Comparison of ENCODE assay signal across 1 cellular context in the genomic region with DNA sequence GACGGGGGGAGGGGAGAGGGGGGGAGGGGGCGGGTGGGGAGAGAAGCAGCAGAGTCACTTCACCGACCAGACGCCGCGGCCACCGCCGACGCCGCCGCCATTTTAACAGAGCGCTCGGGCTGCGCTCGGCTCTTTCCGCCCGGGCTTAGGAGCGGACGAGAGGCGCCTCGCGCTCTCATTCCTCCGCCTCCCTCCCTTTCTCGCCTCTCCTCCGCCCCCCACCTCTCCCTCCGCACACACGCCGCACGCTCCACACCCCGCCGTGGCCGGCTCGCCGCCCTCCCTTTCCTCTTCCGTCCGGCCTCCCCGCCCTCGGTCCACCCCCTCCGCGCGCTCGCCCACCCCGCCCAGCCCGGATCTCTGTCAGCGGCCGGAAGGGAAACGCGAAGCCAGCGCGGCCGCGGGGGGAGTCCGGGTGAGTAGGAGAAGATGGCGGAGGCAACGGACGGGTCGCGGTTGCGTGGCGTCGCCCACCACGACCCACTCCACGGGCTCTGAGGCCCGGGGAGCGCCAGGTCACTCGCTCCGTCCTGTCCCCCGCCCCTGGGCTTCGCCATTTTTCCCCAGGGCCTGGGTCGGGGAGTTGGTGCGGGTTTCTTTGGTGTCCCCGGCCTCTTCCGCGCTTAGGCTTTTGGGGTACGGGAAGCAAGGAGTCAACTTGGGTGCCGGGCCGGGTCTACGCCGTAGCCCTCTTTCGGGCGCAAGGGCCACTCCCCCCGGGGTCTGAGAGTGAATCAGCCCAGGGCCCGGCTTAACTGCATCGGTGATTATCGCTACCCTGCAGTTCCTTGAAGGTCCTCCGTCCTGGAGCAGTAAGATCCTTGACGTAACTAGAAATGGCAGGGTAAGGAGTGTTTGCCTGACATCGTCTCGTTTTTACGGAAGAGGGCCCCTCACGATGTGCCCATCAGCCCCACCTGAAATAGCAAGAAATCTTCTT.
A peak's percentile ranks its signal among the peaks of the same experiment; 100 is the strongest.
TF ChIP-seq lines count a peak whose summit lies in the region.

Gene USP34, minus strand, starts transcription at position 123 of the 940 bp plus-strand sequence. CDS start 395 bp downstream, outside the sequence.

TF ChIP-seq in K562, 482 proteins besides CTCF, POLR2A, EP300 and RAD21 (continued from another document and continues in another):
- TF ChIP-seq GTF3C2 (IDR thresholded peaks at IDR 0.05; ENCODE audit: borderline replicate concordance, extremely low read depth, insufficient read length) (no peak), SMARCB1 (IDR thresholded peaks at IDR 0.05; ENCODE audit: insufficient read length, low read depth) (no peak), PTRF (tag; IDR thresholded peaks at IDR 0.05) (no peak), BRF2 (IDR thresholded peaks at IDR 0.05; ENCODE audit: borderline replicate concordance, insufficient read depth, insufficient read length) (no peak), SMARCA4 (IDR thresholded peaks at IDR 0.05) (peak; percentile 41; the same call in 1 of the 2 replicates), STAT5B (CRISPR knock-in tag; IDR thresholded peaks at IDR 0.05) (no peak), ETS2 (tag; IDR thresholded peaks at IDR 0.05; ENCODE audit: borderline replicate concordance, poor library complexity, severe bottlenecking) (no peak), BRD9 (IDR thresholded peaks at IDR 0.05; ENCODE audit: low read depth, partially characterized antibody) (no peak), ZFP36 (IDR thresholded peaks at IDR 0.05; ENCODE audit: low read depth, low read length, partially characterized antibody) (no peak), DACH1 (IDR thresholded peaks at IDR 0.05; ENCODE audit: partially characterized antibody) (no peak), ZNF707 (CRISPR knock-in tag; conservative IDR thresholded peaks at IDR 0.05) (no peak), ZBTB40 (IDR thresholded peaks at IDR 0.05) (peak; percentile 85), ZBTB40 (CRISPR knock-in tag; IDR thresholded peaks at IDR 0.05) (no peak), ZNF232 (CRISPR knock-in tag; IDR thresholded peaks at IDR 0.05) (peak; percentile 65; the same call in 1 of the 2 replicates), NR1H2 (CRISPR knock-in tag; IDR thresholded peaks at IDR 0.05) (0 out of 2 replicates have a peak, but pooled peaks have one; percentile 71), ZNF184 (CRISPR knock-in tag; IDR thresholded peaks at IDR 0.05) (no peak), SRSF1 (IDR thresholded peaks at IDR 0.05; ENCODE audit: low read depth, low read length) (no peak), RBM39 (optimal IDR thresholded peaks at IDR 0.05; ENCODE audit: low read depth, low read length) (no peak), POLR3A (IDR thresholded peaks at IDR 0.05; ENCODE audit: borderline replicate concordance, extremely low read depth, insufficient read depth, insufficient read length) (no peak), ZNF324 (CRISPR knock-in tag; IDR thresholded peaks at IDR 0.05) (no peak), HNRNPL (IDR thresholded peaks at IDR 0.05; ENCODE audit: low read depth, low read length) (no peak), RFX1 (IDR thresholded peaks at IDR 0.05) (no peak), ELF4 (CRISPR knock-in tag; IDR thresholded peaks at IDR 0.05) (no peak), RBM25 (IDR thresholded peaks at IDR 0.05; ENCODE audit: low read depth, low read length, severe bottlenecking) (no peak), RFX5 (IDR thresholded peaks at IDR 0.05; ENCODE audit: low read depth, low read length) (no peak), ARID2 (IDR thresholded peaks at IDR 0.05) (no peak)
- TF ChIP-seq, protein P1, sequence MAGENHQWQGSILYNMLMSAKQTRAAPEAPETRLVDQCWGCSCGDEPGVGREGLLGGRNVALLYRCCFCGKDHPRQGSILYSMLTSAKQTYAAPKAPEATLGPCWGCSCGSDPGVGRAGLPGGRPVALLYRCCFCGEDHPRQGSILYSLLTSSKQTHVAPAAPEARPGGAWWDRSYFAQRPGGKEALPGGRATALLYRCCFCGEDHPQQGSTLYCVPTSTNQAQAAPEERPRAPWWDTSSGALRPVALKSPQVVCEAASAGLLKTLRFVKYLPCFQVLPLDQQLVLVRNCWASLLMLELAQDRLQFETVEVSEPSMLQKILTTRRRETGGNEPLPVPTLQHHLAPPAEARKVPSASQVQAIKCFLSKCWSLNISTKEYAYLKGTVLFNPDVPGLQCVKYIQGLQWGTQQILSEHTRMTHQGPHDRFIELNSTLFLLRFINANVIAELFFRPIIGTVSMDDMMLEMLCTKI (IDR thresholded peaks at IDR 0.05; ENCODE audit: partially characterized antibody) = no peak
- TF ChIP-seq, protein P2, sequence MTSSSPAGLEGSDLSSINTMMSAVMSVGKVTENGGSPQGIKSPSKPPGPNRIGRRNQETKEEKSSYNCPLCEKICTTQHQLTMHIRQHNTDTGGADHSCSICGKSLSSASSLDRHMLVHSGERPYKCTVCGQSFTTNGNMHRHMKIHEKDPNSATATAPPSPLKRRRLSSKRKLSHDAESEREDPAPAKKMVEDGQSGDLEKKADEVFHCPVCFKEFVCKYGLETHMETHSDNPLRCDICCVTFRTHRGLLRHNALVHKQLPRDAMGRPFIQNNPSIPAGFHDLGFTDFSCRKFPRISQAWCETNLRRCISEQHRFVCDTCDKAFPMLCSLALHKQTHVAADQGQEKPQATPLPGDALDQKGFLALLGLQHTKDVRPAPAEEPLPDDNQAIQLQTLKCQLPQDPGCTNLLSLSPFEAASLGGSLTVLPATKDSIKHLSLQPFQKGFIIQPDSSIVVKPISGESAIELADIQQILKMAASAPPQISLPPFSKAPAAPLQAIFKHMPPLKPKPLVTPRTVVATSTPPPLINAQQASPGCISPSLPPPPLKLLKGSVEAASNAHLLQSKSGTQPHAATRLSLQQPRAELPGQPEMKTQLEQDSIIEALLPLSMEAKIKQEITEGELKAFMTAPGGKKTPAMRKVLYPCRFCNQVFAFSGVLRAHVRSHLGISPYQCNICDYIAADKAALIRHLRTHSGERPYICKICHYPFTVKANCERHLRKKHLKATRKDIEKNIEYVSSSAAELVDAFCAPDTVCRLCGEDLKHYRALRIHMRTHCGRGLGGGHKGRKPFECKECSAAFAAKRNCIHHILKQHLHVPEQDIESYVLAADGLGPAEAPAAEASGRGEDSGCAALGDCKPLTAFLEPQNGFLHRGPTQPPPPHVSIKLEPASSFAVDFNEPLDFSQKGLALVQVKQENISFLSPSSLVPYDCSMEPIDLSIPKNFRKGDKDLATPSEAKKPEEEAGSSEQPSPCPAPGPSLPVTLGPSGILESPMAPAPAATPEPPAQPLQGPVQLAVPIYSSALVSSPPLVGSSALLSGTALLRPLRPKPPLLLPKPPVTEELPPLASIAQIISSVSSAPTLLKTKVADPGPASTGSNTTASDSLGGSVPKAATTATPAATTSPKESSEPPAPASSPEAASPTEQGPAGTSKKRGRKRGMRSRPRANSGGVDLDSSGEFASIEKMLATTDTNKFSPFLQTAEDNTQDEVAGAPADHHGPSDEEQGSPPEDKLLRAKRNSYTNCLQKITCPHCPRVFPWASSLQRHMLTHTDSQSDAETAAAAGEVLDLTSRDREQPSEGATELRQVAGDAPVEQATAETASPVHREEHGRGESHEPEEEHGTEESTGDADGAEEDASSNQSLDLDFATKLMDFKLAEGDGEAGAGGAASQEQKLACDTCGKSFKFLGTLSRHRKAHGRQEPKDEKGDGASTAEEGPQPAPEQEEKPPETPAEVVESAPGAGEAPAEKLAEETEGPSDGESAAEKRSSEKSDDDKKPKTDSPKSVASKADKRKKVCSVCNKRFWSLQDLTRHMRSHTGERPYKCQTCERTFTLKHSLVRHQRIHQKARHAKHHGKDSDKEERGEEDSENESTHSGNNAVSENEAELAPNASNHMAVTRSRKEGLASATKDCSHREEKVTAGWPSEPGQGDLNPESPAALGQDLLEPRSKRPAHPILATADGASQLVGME (CRISPR knock-in tag; IDR thresholded peaks at IDR 0.05) = no peak
- TF ChIP-seq, protein P3, sequence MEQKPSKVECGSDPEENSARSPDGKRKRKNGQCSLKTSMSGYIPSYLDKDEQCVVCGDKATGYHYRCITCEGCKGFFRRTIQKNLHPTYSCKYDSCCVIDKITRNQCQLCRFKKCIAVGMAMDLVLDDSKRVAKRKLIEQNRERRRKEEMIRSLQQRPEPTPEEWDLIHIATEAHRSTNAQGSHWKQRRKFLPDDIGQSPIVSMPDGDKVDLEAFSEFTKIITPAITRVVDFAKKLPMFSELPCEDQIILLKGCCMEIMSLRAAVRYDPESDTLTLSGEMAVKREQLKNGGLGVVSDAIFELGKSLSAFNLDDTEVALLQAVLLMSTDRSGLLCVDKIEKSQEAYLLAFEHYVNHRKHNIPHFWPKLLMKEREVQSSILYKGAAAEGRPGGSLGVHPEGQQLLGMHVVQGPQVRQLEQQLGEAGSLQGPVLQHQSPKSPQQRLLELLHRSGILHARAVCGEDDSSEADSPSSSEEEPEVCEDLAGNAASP (IDR thresholded peaks at IDR 0.05) = no peak
